In genomic region chr7:123314886-123315285, GRCh38 we compare ENCODE assay signal across 23 cellular contexts.
"Had no signal": no experiment of that assay in that cellular context is flagged by ENCODE, and none has a peak within 500 bp of the region (broad histone marks: within the 10 kb centered on the region; RNA-seq: fewer than 3 reads in every experiment).

No MANE protein-coding gene starts in this region.

- H3K27me3 Mint-ChIP-seq: activated CD4-positive, alpha-beta memory T cell treated with anti-CD3 and anti-CD28 coated beads, Interleukin-2, amount 10 ng/mL, durations not matched to agents 7 days and 5 days; activated CD4-positive, alpha-beta T cell treated with anti-CD3 and anti-CD28 coated beads for 36 hours; activated naive CD8-positive, alpha-beta T cell; activated T-helper 17 cell treated with anti-CD3 and anti-CD28 coated beads, Interleukin-2, amount 50 U/mL, for 72 hours had no signal

- H3K36me3 ChIP-seq: brain microvascular endothelial cell, cardiac muscle cell, WERI-Rb-1 had no signal

- H3K4me1 Mint-ChIP-seq: activated CD4-positive, alpha-beta memory T cell treated with anti-CD3 and anti-CD28 coated beads, Interleukin-2, amount 10 ng/mL, durations not matched to agents 7 days and 5 days; activated CD4-positive, alpha-beta T cell treated with anti-CD3 and anti-CD28 coated beads for 36 hours; activated T-helper 17 cell treated with anti-CD3 and anti-CD28 coated beads, Interleukin-2, amount 50 U/mL, for 72 hours had no signal

- H3K9me3 Mint-ChIP-seq: activated CD4-positive, alpha-beta memory T cell treated with anti-CD3 and anti-CD28 coated beads, Interleukin-2, amount 10 ng/mL, durations not matched to agents 7 days and 5 days; activated T-helper 17 cell treated with anti-CD3 and anti-CD28 coated beads, Interleukin-2, amount 50 U/mL, for 72 hours had no signal

- H3K27ac ChIP-seq: brain microvascular endothelial cell, cardiac muscle cell, SK-N-MC, WERI-Rb-1 had no signal

- H3K4me3 Mint-ChIP-seq: activated CD4-positive, alpha-beta memory T cell treated with anti-CD3 and anti-CD28 coated beads, Interleukin-2, amount 10 ng/mL, durations not matched to agents 7 days and 5 days; activated CD4-positive, alpha-beta T cell treated with anti-CD3 and anti-CD28 coated beads for 36 hours; activated naive CD4-positive, alpha-beta T cell treated with anti-CD3 and anti-CD28 coated beads for 36 hours; activated naive CD8-positive, alpha-beta T cell; activated T-helper 17 cell treated with anti-CD3 and anti-CD28 coated beads, Interleukin-2, amount 50 U/mL, for 72 hours had no signal

- H3K27ac Mint-ChIP-seq: activated CD4-positive, alpha-beta memory T cell treated with anti-CD3 and anti-CD28 coated beads, Interleukin-2, amount 10 ng/mL, durations not matched to agents 7 days and 5 days; activated CD4-positive, alpha-beta T cell treated with anti-CD3 and anti-CD28 coated beads for 36 hours; activated naive CD4-positive, alpha-beta T cell treated with anti-CD3 and anti-CD28 coated beads for 36 hours; activated naive CD8-positive, alpha-beta T cell; activated T-helper 17 cell treated with anti-CD3 and anti-CD28 coated beads, Interleukin-2, amount 50 U/mL, for 72 hours had no signal

- H3K4me3 ChIP-seq: cardiac muscle cell, SK-N-MC had no signal

- DNase-seq: activated CD4-positive, alpha-beta memory T cell treated with anti-CD3 and anti-CD28 coated beads, Interleukin-2, amount 10 ng/mL, durations not matched to agents 7 days and 5 days; activated CD4-positive, alpha-beta T cell treated with anti-CD3 and anti-CD28 coated beads for 36 hours; activated CD4-positive, alpha-beta T cell treated with anti-CD3 and anti-CD28 coated beads, Interleukin-2, amount 50 U/mL, for 1 hour; activated gamma-delta T cell; activated naive CD4-positive, alpha-beta T cell treated with anti-CD3 and anti-CD28 coated beads for 36 hours; activated T-cell treated with anti-CD3 and anti-CD28 coated beads for 4 hours; activated T-cell treated with anti-CD3 and anti-CD28 coated beads, Interleukin-2, amount 50 U/mL, for 48 hours; brain microvascular endothelial cell; NCI-H1092; NCI-H1694; NCI-H2029; NCI-H2107; NCI-H69; NK-92 treated with Interleukin-12 subunit alpha and Interleukin-12 subunit beta, amount 100 ng/mL, for 24 hours; RPMI8226; T-helper 1 cell; WERI-Rb-1 had no signal

- H3K27me3 ChIP-seq: brain microvascular endothelial cell, cardiac muscle cell had no signal

- ATAC-seq: activated CD4-positive, alpha-beta T cell treated with anti-CD3 and anti-CD28 coated beads for 36 hours; activated T-helper 17 cell treated with anti-CD3 and anti-CD28 coated beads, Interleukin-2, amount 50 U/mL, for 72 hours; Panc1; Right ventricle myocardium inferior had no signal

- H3K36me3 Mint-ChIP-seq: activated naive CD8-positive, alpha-beta T cell had no signal
